Comparison of ENCODE assay signal across 9 cellular contexts in the genomic region with DNA sequence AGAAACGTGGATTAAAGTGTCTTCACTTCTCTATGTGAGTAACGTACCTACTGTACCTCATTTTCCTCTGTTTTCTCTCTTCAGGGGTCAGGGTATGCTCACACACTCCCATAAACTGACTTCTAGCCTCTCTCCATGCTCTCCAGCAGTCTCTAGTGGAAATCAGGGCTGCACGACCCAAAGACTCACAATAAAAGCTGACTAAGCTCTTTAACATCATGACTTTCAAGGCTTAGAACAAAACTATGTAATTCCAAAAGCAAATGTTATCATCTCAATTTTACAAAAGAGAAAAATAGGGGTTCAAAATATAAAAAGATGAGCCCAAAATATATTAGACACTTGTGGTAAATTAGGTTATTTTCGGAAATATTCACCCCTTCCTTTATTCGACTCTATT.
"Had no signal": no experiment of that assay in that cellular context is flagged by ENCODE, and none has a peak within 500 bp of the region (broad histone marks: within the 10 kb centered on the region; RNA-seq: fewer than 3 reads in every experiment).

No MANE protein-coding gene starts in this region.

- H3K4me3 ChIP-seq: GM23248 had no signal

- H3K9ac ChIP-seq: GM23248, KMS-11 had no signal

- H3K4me2 ChIP-seq: KMS-11 had no signal

- DNase-seq: GM23248, GOT3, H9, HCEC 1CT, Karpas-422, KBM-7 had no signal

- H2AFZ ChIP-seq: GM23248 had no signal

- FAIRE-seq: H54, HTR-8/SVneo had no signal

- H3K27ac ChIP-seq: GM23248, KMS-11 had no signal
